ENCODE assay signal across 17 cellular contexts in genomic region chr2:1818811-1819210, GRCh38.
DNase-seq lines count a peak whose midpoint lies in the region; ATAC-seq and TF ChIP-seq lines count a peak whose summit lies in the region.
"Had no signal": no experiment of that assay in that cellular context is flagged by ENCODE, and none has a peak within 500 bp of the region (broad histone marks: within the 10 kb centered on the region; RNA-seq: fewer than 3 reads in every experiment).

No MANE protein-coding gene starts in this region.

- in situ Hi-C loops in GM13977 (cut with MboI; ENCODE audit: low pct_unique_long_range_greater_than_20kb, low sequenced_read_pairs, unreplicated experiment) = no loop called here

- H3K4me1 ChIP-seq in PC-3 (ENCODE audit: insufficient read depth, low read length) (peaks cover 23% of the 10 kb centered on the region), muscle layer of colon (ENCODE audit: insufficient read depth, low read length) (peaks cover 25% of the 10 kb centered on the region), smooth muscle cell (ENCODE audit: low read depth) (peaks cover 21% of the 10 kb centered on the region)

- POLR2A ChIA-PET in PC-3 (lab: Charles Lee; ENCODE audit: unreplicated experiment) = no interaction called here

- no peaks in the 10 kb centered on the region for H3K9me2 ChIP-seq in PC-3 (replicated peaks; ENCODE audit: low read length)

- H3K4me2 ChIP-seq in PC-3 (ENCODE audit: low read length) = peak overlapping the region; percentile 32; the same call in 1 of the 2 replicates
- H3K4me2 ChIP-seq in smooth muscle cell = peak overlapping the region; percentile 58

- H3K4me3 ChIP-seq in PC-3 (ENCODE audit: low read length) (no peak overlapping the region), muscle layer of colon (ENCODE audit: low read depth in 1 of 2, low read length in 2 of 2) (no peak overlapping the region), smooth muscle cell (no peak overlapping the region), coronary artery (no peak overlapping the region)
- H3K4me3 ChIP-seq: BLaER1 treated with 17β-estradiol and CSF1 and Interleukin-3, amounts not matched to agents 10 nM and 100 nM had no signal

- intact Hi-C loops in PC-3 (cut with micrococcal nuclease) = no loop called here
- intact Hi-C loops in head of caudate nucleus (cut with DNase I) = no loop called here

- TF ChIP-seq CTCF in GM13977 (IDR thresholded peaks at IDR 0.05; ENCODE audit: extremely low read depth, insufficient read depth, missing control alignments) (peak; percentile 4), PC-3 (conservative IDR thresholded peaks at IDR 0.05; ENCODE audit: low read depth, low read length) (no peak), smooth muscle cell (IDR thresholded peaks at IDR 0.05; ENCODE audit: borderline replicate concordance, insufficient read depth, poor library complexity, severe bottlenecking) (no peak), coronary artery (IDR thresholded peaks at IDR 0.05) (no peak)

- H3K36me3 ChIP-seq in PC-3 (ENCODE audit: low read depth, low read length) (no peaks in the 10 kb centered on the region), muscle layer of colon (ENCODE audit: insufficient read depth, low read length) (no peaks in the 10 kb centered on the region), smooth muscle cell (ENCODE audit: low read depth) (no peaks in the 10 kb centered on the region)
- H3K36me3 ChIP-seq: BLaER1 treated with 17β-estradiol and CSF1 and Interleukin-3, amounts not matched to agents 10 nM and 100 nM had no signal

- H4K20me1 ChIP-seq in PC-3 (ENCODE audit: low read length) = no peaks in the 10 kb centered on the region
- no peaks in the 10 kb centered on the region for H4K20me1 ChIP-seq in smooth muscle cell (ENCODE audit: low read depth)

- CTCF ChIA-PET in PC-3 (lab: Charles Lee) = no interaction called here

- H3F3A ChIP-seq in PC-3 (ENCODE audit: low read length, unreplicated experiment) = no peaks in the 10 kb centered on the region
- H3F3A ChIP-seq in smooth muscle cell (ENCODE audit: low read depth) = peaks cover 20% of the 10 kb centered on the region

- H3K27me3 ChIP-seq in PC-3 (ENCODE audit: low read length) (no peaks in the 10 kb centered on the region), muscle layer of colon (ENCODE audit: control insufficient read depth in 1 of 2, insufficient read depth in 2 of 2, low read length in 2 of 2) (no peaks in the 10 kb centered on the region), smooth muscle cell (ENCODE audit: low read depth) (no peaks in the 10 kb centered on the region)

- H3K9ac ChIP-seq in PC-3 (ENCODE audit: low read length) = no peak overlapping the region
- H3K9ac ChIP-seq in muscle layer of colon (ENCODE audit: low read length) = no peak overlapping the region
- H3K9ac ChIP-seq in smooth muscle cell (ENCODE audit: low read depth) = peak overlapping the region; percentile 75
- H3K9ac ChIP-seq: BLaER1 treated with 17β-estradiol and CSF1 and Interleukin-3, amounts not matched to agents 10 nM and 100 nM had no signal

- 93% methylated on average over 5 of the region's 5 CpGs for WGBS in smooth muscle cell (ENCODE audit: low lambda C conversion rate)

- ATAC-seq in PC-3 = no peak
- ATAC-seq in GM21526 (IDR thresholded peaks at IDR 0.05; ENCODE audit: low FRiP score, unreplicated experiment) = no peak

- DNase-seq in GM13977 (ENCODE audit: low spot score) = no peak
- DNase-seq in PC-3 = no peak
- no peak for DNase-seq in smooth muscle cell (lab: John Stamatoyannopoulos, UW; ENCODE audit: unreplicated experiment)
- DNase-seq in coronary artery (ENCODE audit: low spot score) = no peak
- no peak for DNase-seq in head of caudate nucleus
- DNase-seq: CD4-positive, alpha-beta T cell; DMS53; Karpas-422; NCI-H1092; NCI-H1436 treated with DMSO at 0.1 percent for 48 hours; NCI-H2227 treated with DMSO at 0.1 percent for 48 hours; NCI-H526 treated with DMSO at 0.1 percent for 48 hours; Right ventricle myocardium superior; RPMI8226 had no signal

- H3K27ac ChIP-seq in PC-3 (ENCODE audit: low read length) (no peak overlapping the region), muscle layer of colon (ENCODE audit: low read depth, low read length) (peak overlapping the region; percentile 83), smooth muscle cell (ENCODE audit: low read depth) (peak overlapping the region; percentile 90), coronary artery (peak overlapping the region in 1 of 2 donors; percentile 97)
- H3K27ac ChIP-seq: BLaER1 treated with 17β-estradiol and CSF1 and Interleukin-3, amounts not matched to agents 10 nM and 100 nM had no signal

- BruUV-seq in PC-3 (replicated peaks; lab: Mats Ljungman, UMichigan) = no TSS peak

- H3K79me2 ChIP-seq in PC-3 (ENCODE audit: low read length) = no peaks in the 10 kb centered on the region
- H3K79me2 ChIP-seq in smooth muscle cell (ENCODE audit: low read depth) = no peaks in the 10 kb centered on the region

- H2AFZ ChIP-seq in PC-3 (ENCODE audit: low read length) (0 out of 2 replicates have a peak overlapping the region, but pooled peaks have one; percentile 33), smooth muscle cell (ENCODE audit: low read depth) (no peak overlapping the region)

- H3K9me3 ChIP-seq in PC-3 (ENCODE audit: low read length) = no peaks in the 10 kb centered on the region
- no peaks in the 10 kb centered on the region for H3K9me3 ChIP-seq in muscle layer of colon (ENCODE audit: low read length)
- H3K9me3 ChIP-seq in smooth muscle cell (replicated peaks; ENCODE audit: low read depth) = no peaks in the 10 kb centered on the region
- H3K9me3 ChIP-seq: BLaER1 treated with 17β-estradiol and CSF1 and Interleukin-3, amounts not matched to agents 10 nM and 100 nM had no signal
